ENCODE assay signal across 1 cellular context in genomic region chr3:64141476-64141875, GRCh38.
TF ChIP-seq lines count a peak whose summit lies in the region.

No MANE protein-coding gene starts in this region.

TF ChIP-seq in SK-N-SH treated with all-trans-retinoic acid at 6 μM for 48 hours, 23 proteins besides CTCF, POLR2A, EP300 and RAD21 (continued from another document):
- TF ChIP-seq TSHZ2 (CRISPR knock-in tag; IDR thresholded peaks at IDR 0.05) (no peak), BACH2 (CRISPR knock-in tag; IDR thresholded peaks at IDR 0.05; ENCODE audit: borderline replicate concordance) (no peak), ISL1 (CRISPR knock-in tag; IDR thresholded peaks at IDR 0.05) (no peak), PPARA (CRISPR knock-in tag; IDR thresholded peaks at IDR 0.05; ENCODE audit: borderline replicate concordance) (no peak), ESRRG (CRISPR knock-in tag; IDR thresholded peaks at IDR 0.05) (no peak), ARNTL (CRISPR knock-in tag; IDR thresholded peaks at IDR 0.05; ENCODE audit: borderline replicate concordance, low read depth) (no peak), ZC3H10 (CRISPR knock-in tag; IDR thresholded peaks at IDR 0.05) (no peak), ZNF70 (CRISPR knock-in tag; IDR thresholded peaks at IDR 0.05) (no peak), ZFP30 (CRISPR knock-in tag; IDR thresholded peaks at IDR 0.05) (no peak), OSR1 (CRISPR knock-in tag; IDR thresholded peaks at IDR 0.05) (no peak), GLIS3 (CRISPR knock-in tag; IDR thresholded peaks at IDR 0.05) (no peak), TCF4 (CRISPR knock-in tag; IDR thresholded peaks at IDR 0.05; ENCODE audit: borderline replicate concordance) (no peak), ZFP3 (CRISPR knock-in tag; IDR thresholded peaks at IDR 0.05) (no peak), ZNF8 (CRISPR knock-in tag; IDR thresholded peaks at IDR 0.05) (no peak)
- TF ChIP-seq, protein P1, sequence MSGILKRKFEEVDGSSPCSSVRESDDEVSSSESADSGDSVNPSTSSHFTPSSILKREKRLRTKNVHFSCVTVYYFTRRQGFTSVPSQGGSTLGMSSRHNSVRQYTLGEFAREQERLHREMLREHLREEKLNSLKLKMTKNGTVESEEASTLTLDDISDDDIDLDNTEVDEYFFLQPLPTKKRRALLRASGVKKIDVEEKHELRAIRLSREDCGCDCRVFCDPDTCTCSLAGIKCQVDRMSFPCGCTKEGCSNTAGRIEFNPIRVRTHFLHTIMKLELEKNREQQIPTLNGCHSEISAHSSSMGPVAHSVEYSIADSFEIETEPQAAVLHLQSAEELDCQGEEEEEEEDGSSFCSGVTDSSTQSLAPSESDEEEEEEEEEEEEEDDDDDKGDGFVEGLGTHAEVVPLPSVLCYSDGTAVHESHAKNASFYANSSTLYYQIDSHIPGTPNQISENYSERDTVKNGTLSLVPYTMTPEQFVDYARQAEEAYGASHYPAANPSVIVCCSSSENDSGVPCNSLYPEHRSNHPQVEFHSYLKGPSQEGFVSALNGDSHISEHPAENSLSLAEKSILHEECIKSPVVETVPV (CRISPR knock-in tag; IDR thresholded peaks at IDR 0.05): no peak
